In the genomic region with DNA sequence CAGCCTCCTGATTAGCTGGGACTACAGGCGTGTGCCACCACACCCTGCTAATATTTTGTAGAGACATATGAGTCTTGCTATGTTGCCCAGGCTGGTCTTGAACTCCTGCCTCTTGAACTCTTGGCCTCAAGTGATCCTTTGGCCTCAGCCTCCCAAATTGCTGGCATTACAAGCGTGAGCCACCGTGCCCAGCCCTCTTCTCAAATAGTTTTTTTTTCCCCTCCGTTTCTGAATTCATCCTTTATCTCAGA, we compare ENCODE assay signal across 21 cellular contexts. TPM values are rescaled to one million over a fixed set of nuclear protein-coding genes. Genes with fewer than 3 reads are reported as not detected.
"Had no signal": no experiment of that assay in that cellular context is flagged by ENCODE, and none has a peak within 500 bp of the region (broad histone marks: within the 10 kb centered on the region; RNA-seq: fewer than 3 reads in every experiment).

No MANE protein-coding gene starts in this region.

- H3K36me3 Mint-ChIP-seq: activated CD4-positive, alpha-beta memory T cell treated with anti-CD3 and anti-CD28 coated beads for 36 hours; activated naive CD8-positive, alpha-beta T cell; brain had no signal

- ATAC-seq: activated T-cell treated with anti-CD3 and anti-CD28 coated beads, Interleukin-2, amount 50 U/mL, for 4 hours; PC-3 had no signal

- H3K4me1 Mint-ChIP-seq: brain had no signal

- H3K27ac Mint-ChIP-seq: activated CD4-positive, alpha-beta memory T cell treated with anti-CD3 and anti-CD28 coated beads for 36 hours; activated CD4-positive, alpha-beta T cell treated with anti-CD3 and anti-CD28 coated beads, Interleukin-2, amount 10 ng/mL, durations not matched to agents 24 days and 14 days; activated naive CD4-positive, alpha-beta T cell treated with anti-CD3 and anti-CD28 coated beads for 36 hours; activated naive CD8-positive, alpha-beta T cell had no signal

- H3K27ac ChIP-seq: SK-N-MC, WERI-Rb-1 had no signal

- H3K4me3 ChIP-seq: SK-N-MC had no signal

- DNase-seq: activated CD4-positive, alpha-beta memory T cell treated with anti-CD3 and anti-CD28 coated beads for 36 hours; activated CD4-positive, alpha-beta T cell treated with anti-CD3 and anti-CD28 coated beads for 1 hour; activated CD4-positive, alpha-beta T cell treated with anti-CD3 and anti-CD28 coated beads, Interleukin-2, amount 10 ng/mL, durations not matched to agents 24 days and 14 days; activated CD8-positive, alpha-beta memory T cell treated with anti-CD3 and anti-CD28 coated beads for 24 hours; activated gamma-delta T cell; activated naive CD4-positive, alpha-beta T cell treated with anti-CD3 and anti-CD28 coated beads for 36 hours; activated T-cell treated with anti-CD3 and anti-CD28 coated beads, Interleukin-2, amount 50 U/mL, for 4 hours; amygdala; MM.1S; NCI-H1105; NCI-H187; NCI-H446; NCI-H524; PC-3; SIG-M5; T-helper 1 cell; WERI-Rb-1 had no signal

- H3K9me3 Mint-ChIP-seq: activated CD4-positive, alpha-beta memory T cell treated with anti-CD3 and anti-CD28 coated beads for 36 hours; activated CD4-positive, alpha-beta T cell treated with anti-CD3 and anti-CD28 coated beads, Interleukin-2, amount 10 ng/mL, durations not matched to agents 24 days and 14 days; activated naive CD4-positive, alpha-beta T cell treated with anti-CD3 and anti-CD28 coated beads for 36 hours; activated T-cell treated with anti-CD3 and anti-CD28 coated beads, Interleukin-2, amount 50 U/mL, for 4 hours had no signal

- H3K4me3 Mint-ChIP-seq: activated CD4-positive, alpha-beta memory T cell treated with anti-CD3 and anti-CD28 coated beads for 36 hours; activated CD4-positive, alpha-beta T cell treated with anti-CD3 and anti-CD28 coated beads, Interleukin-2, amount 10 ng/mL, durations not matched to agents 24 days and 14 days; activated naive CD4-positive, alpha-beta T cell treated with anti-CD3 and anti-CD28 coated beads for 36 hours; activated naive CD8-positive, alpha-beta T cell; activated T-cell treated with anti-CD3 and anti-CD28 coated beads, Interleukin-2, amount 50 U/mL, for 4 hours had no signal

RNA-seq across cellular contexts. Expression of gene TBX1, which starts 11.8 kb away (rescaled TPM):
- total RNA-seq: activated CD4-positive, alpha-beta memory T cell treated with anti-CD3 and anti-CD28 coated beads for 36 hours; activated CD4-positive, alpha-beta T cell treated with anti-CD3 and anti-CD28 coated beads, Interleukin-2, amount 10 ng/mL, durations not matched to agents 24 days and 14 days; activated naive CD4-positive, alpha-beta T cell treated with anti-CD3 and anti-CD28 coated beads for 36 hours; activated T-cell treated with anti-CD3 and anti-CD28 coated beads, Interleukin-2, amount 50 U/mL, for 4 hours had no signal

RNA-seq across cellular contexts. Expression of gene GP1BB, which starts 49.0 kb away (rescaled TPM):
- total RNA-seq: activated CD4-positive, alpha-beta memory T cell treated with anti-CD3 and anti-CD28 coated beads for 36 hours; activated CD4-positive, alpha-beta T cell treated with anti-CD3 and anti-CD28 coated beads, Interleukin-2, amount 10 ng/mL, durations not matched to agents 24 days and 14 days; activated naive CD4-positive, alpha-beta T cell treated with anti-CD3 and anti-CD28 coated beads for 36 hours; T-helper 2 cell treated with Interferon-gamma antibody and Interleukin-4, amounts not matched to agents 100 ng/mL and 5 ng/mL, for 36 hours had no signal

RNA-seq across cellular contexts. Expression of gene SEPTIN5, which starts 58.0 kb away (rescaled TPM):
- total RNA-seq: T-helper 2 cell treated with Interferon-gamma antibody and Interleukin-4, amounts not matched to agents 100 ng/mL and 5 ng/mL, for 36 hours had no signal
